Comparison of ENCODE assay signal across 21 cellular contexts in genomic region chr12:22395666-22396065, GRCh38.
DNase-seq lines count a peak whose midpoint lies in the region; ATAC-seq and TF ChIP-seq lines count a peak whose summit lies in the region.
"Had no signal": no experiment of that assay in that cellular context is flagged by ENCODE, and none has a peak within 500 bp of the region (broad histone marks: within the 10 kb centered on the region; RNA-seq: fewer than 3 reads in every experiment).

No MANE protein-coding gene starts in this region.

- H3K9ac ChIP-seq in mammary epithelial cell (ENCODE audit: insufficient read depth, low read length) (no peak overlapping the region), KMS-11 (no peak overlapping the region)
- H3K9ac ChIP-seq: BLaER1 treated with 17β-estradiol and CSF1 and Interleukin-3, amounts not matched to agents 10 nM and 100 nM; SK-N-SH had no signal

- peaks cover 3% of the 10 kb centered on the region for H3K9me3 ChIP-seq in mammary epithelial cell (replicated peaks; ENCODE audit: insufficient read depth, low read length)
- H3K9me3 ChIP-seq: SK-N-SH had no signal

- TF ChIP-seq CTCF in MCF 10A (IDR thresholded peaks at IDR 0.05; ENCODE audit: unreplicated experiment) (no peak), mammary epithelial cell (conservative IDR thresholded peaks at IDR 0.05 in 1 of 2, IDR thresholded peaks at IDR 0.05 in 1 of 2; ENCODE audit: extremely low read depth in 1 of 2, insufficient read depth in 1 of 2, low read depth in 1 of 2, low read length in 2 of 2) (no peak), KMS-11 (conservative IDR thresholded peaks at IDR 0.05; ENCODE audit: low read depth, low read length) (no peak)

- intact Hi-C loops in MCF 10A (cut with micrococcal nuclease), result no loop called here
- intact Hi-C loops in mammary epithelial cell (cut with micrococcal nuclease), result no loop called here

- H3K27ac ChIP-seq in mammary epithelial cell (ENCODE audit: insufficient read depth, low read depth, low read length) (no peak overlapping the region), KMS-11 (no peak overlapping the region)
- H3K27ac ChIP-seq: BLaER1 treated with 17β-estradiol and CSF1 and Interleukin-3, amounts not matched to agents 10 nM and 100 nM had no signal

- H3K4me3 Mint-ChIP-seq in MCF 10A (ENCODE audit: unreplicated experiment), result no peak overlapping the region
- H3K4me3 Mint-ChIP-seq in effector memory CD8-positive, alpha-beta T cell, result no peak overlapping the region
- no peak overlapping the region for H3K4me3 Mint-ChIP-seq in natural killer cell treated with Interleukin-12 subunit alpha and Interleukin-12 subunit beta and Interleukin-15 and Interleukin-18, amount 100 ng/mL, for 72 hours

- ATAC-seq in effector memory CD8-positive, alpha-beta T cell (replicated peaks), result no peak
- ATAC-seq in natural killer cell treated with Interleukin-12 subunit alpha and Interleukin-12 subunit beta and Interleukin-15 and Interleukin-18, amount 100 ng/mL, for 72 hours, result no peak
- no peak for ATAC-seq in GM19455 (IDR thresholded peaks at IDR 0.05; ENCODE audit: unreplicated experiment)
- ATAC-seq: HCT116, PC-3 had no signal

- BruUV-seq in MCF 10A (replicated peaks; lab: Mats Ljungman, UMichigan) (no TSS peak), mammary epithelial cell (replicated peaks; lab: Mats Ljungman, UMichigan) (no TSS peak)

- no peaks in the 10 kb centered on the region for H3K4me1 Mint-ChIP-seq in MCF 10A (ENCODE audit: insufficient read depth, unreplicated experiment)
- H3K4me1 Mint-ChIP-seq in effector memory CD8-positive, alpha-beta T cell (ENCODE audit: low read depth in 2 of 2), result peaks cover 22 to 39% of the 10 kb centered on the region in 2 donors
- peaks cover 18 to 26% of the 10 kb centered on the region in 2 donors for H3K4me1 Mint-ChIP-seq in natural killer cell treated with Interleukin-12 subunit alpha and Interleukin-12 subunit beta and Interleukin-15 and Interleukin-18, amount 100 ng/mL, for 72 hours (ENCODE audit: low read depth in 2 of 2)

- DNase-seq in MCF 10A (ENCODE audit: unreplicated experiment) (peak; percentile 13), mammary epithelial cell (no peak), NCI-H1105 (lab: John Stamatoyannopoulos, UW) (no peak), superior temporal gyrus (ENCODE audit: extremely low spot score) (no peak)
- no peak for DNase-seq in effector memory CD8-positive, alpha-beta T cell
- DNase-seq in natural killer cell treated with Interleukin-12 subunit alpha and Interleukin-12 subunit beta and Interleukin-15 and Interleukin-18, amount 100 ng/mL, for 72 hours (ENCODE audit: low spot score), result no peak
- DNase-seq: COR-L47, GF-D8, GOT3, NCI-H1436, NCI-H1930, NCI-H345, NCI-H524 treated with DMSO at 0.1 percent for 48 hours, PC-3, RPMI8226, SHP77 treated with DMSO at 0.1 percent for 48 hours, SK-N-SH had no signal

- POLR2A ChIA-PET in MCF 10A (lab: Yijun Ruan, JAX), result interaction anchor here (1.6 kb wide), 1 partner anchor 9 kb away, joined by 3 read pairs; no protein-coding TSS in a partner anchor

- H4K20me1 ChIP-seq in mammary epithelial cell (ENCODE audit: insufficient read depth, low read length) (no peaks in the 10 kb centered on the region), KMS-11 (ENCODE audit: insufficient read depth) (no peaks in the 10 kb centered on the region)
- H4K20me1 ChIP-seq: BLaER1 treated with 17β-estradiol and CSF1 and Interleukin-3, amounts not matched to agents 10 nM and 100 nM had no signal

- H3K27ac Mint-ChIP-seq in MCF 10A (ENCODE audit: low read depth, unreplicated experiment), result no peak overlapping the region
- peak overlapping the region; percentile 74 to 90 for H3K27ac Mint-ChIP-seq in effector memory CD8-positive, alpha-beta T cell
- peak overlapping the region; percentile 10 to 44 for H3K27ac Mint-ChIP-seq in natural killer cell treated with Interleukin-12 subunit alpha and Interleukin-12 subunit beta and Interleukin-15 and Interleukin-18, amount 100 ng/mL, for 72 hours

- in situ Hi-C loops in mammary epithelial cell (cut with MboI; ENCODE audit: low sequenced_read_pairs in 2 of 2), result no loop called here

- no peaks in the 10 kb centered on the region for H3K27me3 Mint-ChIP-seq in MCF 10A (ENCODE audit: insufficient read depth, unreplicated experiment)
- H3K27me3 Mint-ChIP-seq in effector memory CD8-positive, alpha-beta T cell, result no peaks in the 10 kb centered on the region
- H3K27me3 Mint-ChIP-seq in natural killer cell treated with Interleukin-12 subunit alpha and Interleukin-12 subunit beta and Interleukin-15 and Interleukin-18, amount 100 ng/mL, for 72 hours, result no peaks in the 10 kb centered on the region

- no peaks in the 10 kb centered on the region for H3K27me3 ChIP-seq in mammary epithelial cell (ENCODE audit: insufficient read depth, low read length)
- H3K27me3 ChIP-seq in KMS-11 (ENCODE audit: insufficient read depth, low read depth), result no peaks in the 10 kb centered on the region
- H3K27me3 ChIP-seq: BLaER1 treated with 17β-estradiol and CSF1 and Interleukin-3, amounts not matched to agents 10 nM and 100 nM had no signal

- H3K4me1 ChIP-seq in mammary epithelial cell (ENCODE audit: insufficient read depth, low read length) (peaks cover 4% of the 10 kb centered on the region), KMS-11 (ENCODE audit: low read depth, poor library complexity, severe bottlenecking) (peaks cover 19% of the 10 kb centered on the region)

- H3K79me2 ChIP-seq in mammary epithelial cell (ENCODE audit: insufficient read depth, low read length) (no peaks in the 10 kb centered on the region), KMS-11 (ENCODE audit: insufficient read depth, low read depth) (no peaks in the 10 kb centered on the region)

- dilution Hi-C loops in mammary epithelial cell (cut with HindIII; ENCODE audit: low sequenced_read_pairs), result no loop called here

- no peak overlapping the region for H3K4me3 ChIP-seq in mammary epithelial cell (replicated peaks in 1 of 3; ENCODE audit: insufficient read depth in 1 of 3, low read depth in 2 of 3, low read length in 3 of 3)
- H3K4me3 ChIP-seq in KMS-11 (IDR thresholded peaks at IDR 0.05; ENCODE audit: insufficient read depth, low read depth, low read length), result no peak overlapping the region
- H3K4me3 ChIP-seq: BLaER1 treated with 17β-estradiol and CSF1 and Interleukin-3, amounts not matched to agents 10 nM and 100 nM had no signal

- H3K36me3 ChIP-seq in mammary epithelial cell (ENCODE audit: insufficient read depth, low read length) (no peaks in the 10 kb centered on the region), KMS-11 (ENCODE audit: insufficient read depth) (no peaks in the 10 kb centered on the region)
- H3K36me3 ChIP-seq: BLaER1 treated with 17β-estradiol and CSF1 and Interleukin-3, amounts not matched to agents 10 nM and 100 nM had no signal

- H2AFZ ChIP-seq in mammary epithelial cell (ENCODE audit: low read depth, low read length) (no peak overlapping the region), KMS-11 (ENCODE audit: low read depth) (no peak overlapping the region)

- H3K9me3 Mint-ChIP-seq in MCF 10A (ENCODE audit: unreplicated experiment), result no peaks in the 10 kb centered on the region
- no peaks in the 10 kb centered on the region for H3K9me3 Mint-ChIP-seq in effector memory CD8-positive, alpha-beta T cell
- no peaks in the 10 kb centered on the region for H3K9me3 Mint-ChIP-seq in natural killer cell treated with Interleukin-12 subunit alpha and Interleukin-12 subunit beta and Interleukin-15 and Interleukin-18, amount 100 ng/mL, for 72 hours

- no peak overlapping the region for H3K4me2 ChIP-seq in mammary epithelial cell (ENCODE audit: insufficient read depth, low read depth, low read length)
- H3K4me2 ChIP-seq in KMS-11, result 0 out of 2 replicates have a peak overlapping the region, but pooled peaks have one; percentile 33
- H3K4me2 ChIP-seq: SK-N-SH had no signal

- H3K36me3 Mint-ChIP-seq in MCF 10A (ENCODE audit: insufficient read depth, unreplicated experiment), result no peaks in the 10 kb centered on the region
- H3K36me3 Mint-ChIP-seq in effector memory CD8-positive, alpha-beta T cell (ENCODE audit: insufficient read depth), result peaks cover 4% of the 10 kb centered on the region
- no peaks in the 10 kb centered on the region for H3K36me3 Mint-ChIP-seq in natural killer cell treated with Interleukin-12 subunit alpha and Interleukin-12 subunit beta and Interleukin-15 and Interleukin-18, amount 100 ng/mL, for 72 hours

- CTCF ChIA-PET in MCF 10A (lab: Yijun Ruan, JAX), result interaction anchor here (0.6 kb wide), 1 partner anchor 295 kb away, joined by 3 read pairs; no protein-coding TSS in a partner anchor
- CTCF ChIA-PET in mammary epithelial cell (lab: Charles Lee; ENCODE audit: low non-redundant PET), result no interaction called here
